In the genomic region with DNA sequence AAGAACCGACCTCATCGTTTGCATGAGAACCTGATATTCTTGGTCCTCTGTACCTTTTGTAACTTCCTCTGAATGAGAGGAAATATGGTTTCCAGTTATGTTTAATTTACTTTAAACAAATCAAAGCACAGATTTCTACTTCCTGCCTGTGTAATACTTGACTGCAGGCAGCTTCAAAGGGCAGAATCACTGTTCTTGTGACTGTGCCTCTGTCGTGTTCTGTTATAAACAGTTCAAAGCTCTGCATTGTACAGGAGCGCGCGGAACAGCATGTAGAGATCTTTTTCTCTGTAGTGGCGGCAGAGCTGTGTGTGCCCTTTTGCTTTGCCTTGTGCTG, we compare ENCODE assay signal across 8 cellular contexts.
DNase-seq lines count a peak whose midpoint lies in the region; ATAC-seq lines count a peak whose summit lies in the region.

No MANE protein-coding gene starts in this region.

- peaks cover 6% of the 10 kb centered on the region for H3K36me3 Mint-ChIP-seq in activated CD4-positive, alpha-beta T cell treated with anti-CD3 and anti-CD28 coated beads, Interleukin-2, amount 10 ng/mL, durations not matched to agents 7 days and 5 days (ENCODE audit: low read depth)

- H3K27ac Mint-ChIP-seq in activated CD4-positive, alpha-beta T cell treated with anti-CD3 and anti-CD28 coated beads, Interleukin-2, amount 10 ng/mL, durations not matched to agents 7 days and 5 days, result peak overlapping the region; percentile 99
- peak overlapping the region; percentile 38 to 82 for H3K27ac Mint-ChIP-seq in stimulated activated naive CD8-positive, alpha-beta T cell treated with anti-CD3 and anti-CD28 coated beads, Interleukin-15, amount 100 ng/mL, for 72 hours

- intact Hi-C loops in cardiac septum (cut with DNase I), result no loop called here

- peaks cover 46% of the 10 kb centered on the region for H3K4me1 Mint-ChIP-seq in activated CD4-positive, alpha-beta T cell treated with anti-CD3 and anti-CD28 coated beads, Interleukin-2, amount 10 ng/mL, durations not matched to agents 7 days and 5 days
- peaks cover 41% of the 10 kb centered on the region for H3K4me1 Mint-ChIP-seq in stimulated activated naive CD8-positive, alpha-beta T cell treated with anti-CD3 and anti-CD28 coated beads, Interleukin-15, amount 100 ng/mL, for 72 hours

- H3K27me3 Mint-ChIP-seq in activated CD4-positive, alpha-beta T cell treated with anti-CD3 and anti-CD28 coated beads, Interleukin-2, amount 10 ng/mL, durations not matched to agents 7 days and 5 days, result no peaks in the 10 kb centered on the region
- H3K27me3 Mint-ChIP-seq in stimulated activated naive CD8-positive, alpha-beta T cell treated with anti-CD3 and anti-CD28 coated beads, Interleukin-15, amount 100 ng/mL, for 72 hours, result no peaks in the 10 kb centered on the region

- CTCF ChIA-PET in activated CD4-positive, alpha-beta T cell treated with anti-CD3 and anti-CD28 coated beads, Interleukin-2, amount 10 ng/mL, durations not matched to agents 7 days and 5 days (lab: Charles Lee), result interaction anchor here (0.7 kb wide), 1 partner anchor 61 kb away, joined by 4 read pairs; no protein-coding TSS in a partner anchor

- POLR2A ChIA-PET in activated CD4-positive, alpha-beta T cell treated with anti-CD3 and anti-CD28 coated beads, Interleukin-2, amount 10 ng/mL, durations not matched to agents 7 days and 5 days (lab: Charles Lee), result no interaction called here

- H3K9me3 Mint-ChIP-seq in activated CD4-positive, alpha-beta T cell treated with anti-CD3 and anti-CD28 coated beads, Interleukin-2, amount 10 ng/mL, durations not matched to agents 7 days and 5 days, result peaks cover 4% of the 10 kb centered on the region
- no peaks in the 10 kb centered on the region for H3K9me3 Mint-ChIP-seq in stimulated activated naive CD8-positive, alpha-beta T cell treated with anti-CD3 and anti-CD28 coated beads, Interleukin-15, amount 100 ng/mL, for 72 hours

- DNase-seq in activated gamma-delta T cell treated with Interleukin-2 at 50 U/mL for 16 hours (peak; percentile 43), activated gamma-delta T cell (lab: John Stamatoyannopoulos, UW) (no peak), cardiac septum (ENCODE audit: low spot score) (no peak)
- DNase-seq in activated CD4-positive, alpha-beta T cell treated with anti-CD3 and anti-CD28 coated beads, Interleukin-2, amount 10 ng/mL, durations not matched to agents 7 days and 5 days, result peak; percentile 77
- DNase-seq in effector CD8-positive, alpha-beta T cell (lab: John Stamatoyannopoulos, UW), result peak; percentile 28
- no peak for DNase-seq in stimulated activated naive CD8-positive, alpha-beta T cell treated with anti-CD3 and anti-CD28 coated beads, Interleukin-15, amount 100 ng/mL, for 72 hours

- peak; percentile 76 for ATAC-seq in stimulated activated naive CD8-positive, alpha-beta T cell treated with anti-CD3 and anti-CD28 coated beads, Interleukin-15, amount 100 ng/mL, for 72 hours
- ATAC-seq in HG03457 (IDR thresholded peaks at IDR 0.05; ENCODE audit: unreplicated experiment) (no peak), HG03097 (IDR thresholded peaks at IDR 0.05; ENCODE audit: low FRiP score, unreplicated experiment) (no peak)

- peak overlapping the region; percentile 63 for H3K4me3 Mint-ChIP-seq in activated CD4-positive, alpha-beta T cell treated with anti-CD3 and anti-CD28 coated beads, Interleukin-2, amount 10 ng/mL, durations not matched to agents 7 days and 5 days
- peak overlapping the region; percentile 70 to 72 for H3K4me3 Mint-ChIP-seq in stimulated activated naive CD8-positive, alpha-beta T cell treated with anti-CD3 and anti-CD28 coated beads, Interleukin-15, amount 100 ng/mL, for 72 hours

Comparison
In these comparisons a context has a peak if more than half of its experiments do, and no peak if none do; other contexts are left out.
1. DNase-seq: peak in activated gamma-delta T cell treated with Interleukin-2 at 50 U/mL for 16 hours (single experiment), activated CD4-positive, alpha-beta T cell treated with anti-CD3 and anti-CD28 coated beads, Interleukin-2, amount 10 ng/mL, durations not matched to agents 7 days and 5 days (single experiment) and effector CD8-positive, alpha-beta T cell (single experiment); none in activated gamma-delta T cell (single experiment), stimulated activated naive CD8-positive, alpha-beta T cell treated with anti-CD3 and anti-CD28 coated beads, Interleukin-15, amount 100 ng/mL, for 72 hours (0 of 2) and cardiac septum (single experiment).